Comparison of ENCODE assay signal across 13 cellular contexts in the genomic region with DNA sequence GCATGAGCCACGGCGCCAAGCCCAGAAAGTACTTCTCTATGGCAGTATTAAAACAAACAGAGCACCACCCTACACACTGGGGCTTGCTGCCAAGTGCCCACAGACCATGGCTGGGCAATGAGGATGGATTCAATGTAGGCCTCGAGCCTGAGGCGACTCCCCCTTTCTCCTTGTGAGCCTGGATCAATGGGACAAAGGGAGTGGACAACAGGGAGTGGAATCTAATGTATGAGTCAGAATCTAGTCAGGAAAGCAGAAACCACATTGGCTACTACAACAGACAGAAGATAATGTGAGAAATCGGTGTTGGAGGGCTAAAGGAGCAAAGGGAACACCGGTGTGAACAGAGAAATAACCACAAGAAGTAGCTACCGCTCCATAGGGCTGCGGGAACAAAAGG. TPM values are rescaled to one million over a fixed set of nuclear protein-coding genes. Genes with fewer than 3 reads are reported as not detected.
DNase-seq lines count a peak whose midpoint lies in the region; ATAC-seq and TF ChIP-seq lines count a peak whose summit lies in the region.
"Had no signal": no experiment of that assay in that cellular context is flagged by ENCODE, and none has a peak within 500 bp of the region (broad histone marks: within the 10 kb centered on the region; RNA-seq: fewer than 3 reads in every experiment).

No MANE protein-coding gene starts in this region.

- no peaks in the 10 kb centered on the region for H4K20me1 ChIP-seq in PC-9 (ENCODE audit: insufficient read depth)

- CTCF ChIA-PET in PC-9 (lab: Charles Lee) = interaction anchor here (1.0 to 2.3 kb wide), 4 partner anchors 17 to 38 kb away, joined by 4 to 13 read pairs (median 8); a partner anchor contains a TSS

- no peak overlapping the region for H3K4me3 Mint-ChIP-seq in stimulated activated naive B cell treated with anti-CD40 and anti-IgM and Interleukin-4, amounts not matched to agents 10 μg/mL and 1 μg/mL and 100 μg/mL, for 72 hours
- H3K4me3 Mint-ChIP-seq: stimulated activated naive CD8-positive, alpha-beta T cell treated with anti-CD3 and anti-CD28 coated beads, Interleukin-15, amount 100 ng/mL, for 72 hours had no signal

- TF ChIP-seq CTCF in heart right ventricle (IDR thresholded peaks at IDR 0.05) (no peak), PC-9 (conservative IDR thresholded peaks at IDR 0.05) (no peak), fibroblast of pulmonary artery (IDR thresholded peaks at IDR 0.05; ENCODE audit: low read length, missing control alignments) (no peak)

- H3K4me1 Mint-ChIP-seq in stimulated activated naive B cell treated with anti-CD40 and anti-IgM and Interleukin-4, amounts not matched to agents 10 μg/mL and 1 μg/mL and 100 μg/mL, for 72 hours = no peaks in the 10 kb centered on the region

- H3K27ac ChIP-seq in right cardiac atrium (ENCODE audit: low read length) (no peak overlapping the region), heart right ventricle (no peak overlapping the region), PC-9 (peak overlapping the region; percentile 50)

- H3F3A ChIP-seq in PC-9 (ENCODE audit: insufficient read depth, low read depth) = peaks cover 22% of the 10 kb centered on the region; the same call in 1 of the 2 replicates

- no peaks in the 10 kb centered on the region for H3K9me2 ChIP-seq in PC-9 (ENCODE audit: insufficient read depth)

- H3K79me2 ChIP-seq in PC-9 (ENCODE audit: low read depth) = no peaks in the 10 kb centered on the region

- H2AFZ ChIP-seq in PC-9 = 0 out of 2 replicates have a peak overlapping the region, but pooled peaks have one; percentile 75

- BruUV-seq in PC-9 (replicated peaks; lab: Mats Ljungman, UMichigan) = no TSS peak

- H3K36me3 Mint-ChIP-seq in stimulated activated naive B cell treated with anti-CD40 and anti-IgM and Interleukin-4, amounts not matched to agents 10 μg/mL and 1 μg/mL and 100 μg/mL, for 72 hours = no peaks in the 10 kb centered on the region

- no peaks in the 10 kb centered on the region for H3K36me3 ChIP-seq in heart right ventricle
- H3K36me3 ChIP-seq in PC-9 (ENCODE audit: low read depth) = no peaks in the 10 kb centered on the region

- POLR2A ChIA-PET in PC-9 (lab: Charles Lee; ENCODE audit: unreplicated experiment) = interaction anchor here (0.5 to 1.0 kb wide), 3 partner anchors 10 to 246 kb away, joined by 3 to 10 read pairs (median 8); no protein-coding TSS in a partner anchor

- peak overlapping the region; percentile 31; the same call in 1 of the 2 replicates for H3K4me2 ChIP-seq in PC-9

- no peaks in the 10 kb centered on the region for H3K27me3 ChIP-seq in right cardiac atrium (ENCODE audit: control insufficient read depth, insufficient read depth)
- H3K27me3 ChIP-seq in heart right ventricle = no peaks in the 10 kb centered on the region
- H3K27me3 ChIP-seq in PC-9 (ENCODE audit: insufficient read depth, low read depth) = no peaks in the 10 kb centered on the region

- H3K9me3 Mint-ChIP-seq in stimulated activated naive B cell treated with anti-CD40 and anti-IgM and Interleukin-4, amounts not matched to agents 10 μg/mL and 1 μg/mL and 100 μg/mL, for 72 hours = no peaks in the 10 kb centered on the region
- H3K9me3 Mint-ChIP-seq: stimulated activated naive CD8-positive, alpha-beta T cell treated with anti-CD3 and anti-CD28 coated beads, Interleukin-15, amount 100 ng/mL, for 72 hours had no signal

- peaks cover 9 to 18% of the 10 kb centered on the region in 2 donors for H3K27me3 Mint-ChIP-seq in stimulated activated naive B cell treated with anti-CD40 and anti-IgM and Interleukin-4, amounts not matched to agents 10 μg/mL and 1 μg/mL and 100 μg/mL, for 72 hours
- H3K27me3 Mint-ChIP-seq: stimulated activated naive CD8-positive, alpha-beta T cell treated with anti-CD3 and anti-CD28 coated beads, Interleukin-15, amount 100 ng/mL, for 72 hours had no signal

- 83% methylated on average over 8 of the region's 8 CpGs for WGBS in right cardiac atrium
- WGBS in heart right ventricle, 2 donors = 84 to 87% methylated on average over 8 of the region's 8 CpGs

- intact Hi-C loops in right cardiac atrium (cut with DNase I) (no loop called here), heart right ventricle (cut with DNase I) (no loop called here), PC-9 (cut with micrococcal nuclease; ENCODE audit: unreplicated experiment) (loop anchor here (1.0 to 2.0 kb wide), 2 partner anchors 19 to 35 kb away; no protein-coding TSS in a partner anchor)

- no peak overlapping the region for H3K27ac Mint-ChIP-seq in stimulated activated naive B cell treated with anti-CD40 and anti-IgM and Interleukin-4, amounts not matched to agents 10 μg/mL and 1 μg/mL and 100 μg/mL, for 72 hours

- H3K9me3 ChIP-seq in right cardiac atrium (ENCODE audit: control insufficient read depth, low read length) = no peaks in the 10 kb centered on the region
- H3K9me3 ChIP-seq in heart right ventricle = no peaks in the 10 kb centered on the region
- no peaks in the 10 kb centered on the region for H3K9me3 ChIP-seq in PC-9 (ENCODE audit: insufficient read depth, low read depth)

- DNase-seq in right cardiac atrium = no peak
- no peak for DNase-seq in heart right ventricle
- DNase-seq in PC-9 = peak; percentile 69 to 83
- DNase-seq in fibroblast of pulmonary artery (ENCODE audit: low read depth) = peak; percentile 37
- DNase-seq in stimulated activated naive B cell treated with anti-CD40 and anti-IgM and Interleukin-4, amounts not matched to agents 10 μg/mL and 1 μg/mL and 100 μg/mL, for 72 hours = no peak
- no peak for DNase-seq in hypothalamus (lab: John Stamatoyannopoulos, UW)
- DNase-seq: NCI-H1048 had no signal

- ATAC-seq in right cardiac atrium (peak; percentile 28 to 36), heart right ventricle (no peak), HG03159 (IDR thresholded peaks at IDR 0.05; ENCODE audit: unreplicated experiment) (no peak), GM18498 (IDR thresholded peaks at IDR 0.05; ENCODE audit: unreplicated experiment) (no peak)
- ATAC-seq in stimulated activated naive B cell treated with anti-CD40 and anti-IgM and Interleukin-4, amounts not matched to agents 10 μg/mL and 1 μg/mL and 100 μg/mL, for 72 hours (replicated peaks) = no peak

- H3K4me1 ChIP-seq in right cardiac atrium (ENCODE audit: control insufficient read depth, insufficient read depth, low read length) (no peaks in the 10 kb centered on the region), heart right ventricle (peaks cover 0 to 4% (median 0%) of the 10 kb centered on the region in 9 donors), PC-9 (replicated peaks; ENCODE audit: insufficient read depth) (peaks cover 22% of the 10 kb centered on the region)

- H3K4me3 ChIP-seq in right cardiac atrium (ENCODE audit: low read length) (no peak overlapping the region), heart right ventricle (no peak overlapping the region), PC-9 (peak overlapping the region; percentile 12; the same call in 1 of the 2 replicates), fibroblast of pulmonary artery (replicated peaks; ENCODE audit: low read depth, low read length) (no peak overlapping the region)

RNA-seq across cellular contexts. Expression of a gene that starts 37.7 kb away (rescaled TPM):
- total RNA-seq in right cardiac atrium (10 to 100 TPM; 12.5 to 20.8 (median 15.7) TPM), heart right ventricle (10 to 100 TPM; 11.4 to 30.2 (median 14.8) TPM), PC-9 (2021) (133 and 136 TPM in 2 replicates)
- polyA plus RNA-seq in right cardiac atrium (21.4 TPM), heart right ventricle (10 to 100 TPM; 16.9 to 30.0 TPM)

RNA-seq across cellular contexts. Expression of a gene that starts 41.8 kb away (rescaled TPM):
- total RNA-seq in right cardiac atrium (not detected), heart right ventricle (not detected), PC-9 (2021) (not detected in 2 replicates)
- polyA plus RNA-seq in right cardiac atrium (not detected), heart right ventricle (not detected)
- total RNA-seq: cardiac septum, fibroblast of lung had no signal
- polyA plus RNA-seq: BJ, fibroblast of lung had no signal

Comparison
In these comparisons a context has a peak if more than half of its experiments do, and no peak if none do; other contexts are left out.
1. ATAC-seq: peak in right cardiac atrium (2 of 2); none in heart right ventricle (0 of 8), stimulated activated naive B cell treated with anti-CD40 and anti-IgM and Interleukin-4, amounts not matched to agents 10 μg/mL and 1 μg/mL and 100 μg/mL, for 72 hours (0 of 2), HG03159 (single experiment) and GM18498 (single experiment).
2. DNase-seq: peak in PC-9 (2 of 2) and fibroblast of pulmonary artery (single experiment); none in right cardiac atrium (0 of 3), heart right ventricle (0 of 2), stimulated activated naive B cell treated with anti-CD40 and anti-IgM and Interleukin-4, amounts not matched to agents 10 μg/mL and 1 μg/mL and 100 μg/mL, for 72 hours (single experiment) and hypothalamus (0 of 51).